In the genomic region with DNA sequence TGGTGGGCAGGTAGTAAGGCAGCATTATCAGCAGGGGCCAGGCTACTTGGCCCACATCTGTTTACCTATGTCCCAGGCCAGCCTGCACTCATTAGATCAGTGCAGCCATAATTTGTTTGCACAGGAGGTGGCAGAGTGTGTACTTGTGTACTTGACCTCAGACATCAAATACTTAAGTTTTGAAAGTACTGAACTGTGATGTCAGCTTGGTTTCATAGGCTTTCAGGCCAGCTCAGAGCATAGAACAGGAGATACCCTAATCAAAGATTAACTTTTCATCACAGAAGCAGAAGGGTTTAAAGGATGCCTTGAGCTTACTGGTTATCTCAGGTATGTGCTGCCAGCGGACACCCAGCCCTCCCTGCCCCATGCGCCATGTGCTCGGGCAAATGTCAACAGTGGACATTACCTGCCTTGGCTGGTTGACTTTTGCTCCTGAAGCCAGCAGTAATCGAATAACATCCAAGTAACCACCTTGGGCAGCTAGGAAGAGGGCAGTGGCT, we compare ENCODE assay signal across 9 cellular contexts. TPM values are rescaled to one million over a fixed set of nuclear protein-coding genes. Genes with fewer than 3 reads are reported as not detected.
DNase-seq lines count a peak whose midpoint lies in the region; ATAC-seq and TF ChIP-seq lines count a peak whose summit lies in the region.
"Had no signal": no experiment of that assay in that cellular context is flagged by ENCODE, and none has a peak within 500 bp of the region (broad histone marks: within the 10 kb centered on the region; RNA-seq: fewer than 3 reads in every experiment).

No MANE protein-coding gene starts in this region.

- H3K9me3 ChIP-seq in lung (ENCODE audit: control insufficient read depth in 2 of 2, insufficient read depth in 1 of 2, low read length in 1 of 2) = peaks cover 0 to 2% of the 10 kb centered on the region in 2 donors

- peaks cover 8% of the 10 kb centered on the region for H3K4me1 Mint-ChIP-seq in activated naive CD4-positive, alpha-beta T cell treated with anti-CD3 and anti-CD28 coated beads for 36 hours (ENCODE audit: low read depth)

- H3K27me3 ChIP-seq in lung (ENCODE audit: control insufficient read depth, insufficient read depth) = no peaks in the 10 kb centered on the region

- H3K27me3 Mint-ChIP-seq in activated naive CD4-positive, alpha-beta T cell treated with anti-CD3 and anti-CD28 coated beads for 36 hours (ENCODE audit: low read depth) = no peaks in the 10 kb centered on the region

- H3K36me3 Mint-ChIP-seq in activated naive CD4-positive, alpha-beta T cell treated with anti-CD3 and anti-CD28 coated beads for 36 hours (ENCODE audit: low read depth) = no peaks in the 10 kb centered on the region

- no peak overlapping the region for H3K4me3 ChIP-seq in lung

- H3K27ac Mint-ChIP-seq in activated naive CD4-positive, alpha-beta T cell treated with anti-CD3 and anti-CD28 coated beads for 36 hours = no peak overlapping the region

- peaks cover 0 to 1% of the 10 kb centered on the region in 2 donors for H3K36me3 ChIP-seq in lung (ENCODE audit: control insufficient read depth in 2 of 2, insufficient read depth in 2 of 2, low read length in 2 of 2)

- no peak overlapping the region for H3K4me3 Mint-ChIP-seq in activated naive CD4-positive, alpha-beta T cell treated with anti-CD3 and anti-CD28 coated beads for 36 hours

- peak; percentile 21 for DNase-seq in NCI-H146 treated with DMSO at 0.1 percent for 48 hours (lab: John Stamatoyannopoulos, UW; ENCODE audit: unreplicated experiment)
- peak; percentile 72 for DNase-seq in lung (ENCODE audit: low spot score)
- DNase-seq in AML-193 (lab: John Stamatoyannopoulos, UW) = no peak
- no peak for DNase-seq in stimulated activated CD4-positive, alpha-beta T cell treated with anti-CD3 and anti-CD28 coated beads, Interleukin-4, amount 100 ng/mL, for 1 hour
- DNase-seq in activated naive CD4-positive, alpha-beta T cell treated with anti-CD3 and anti-CD28 coated beads for 36 hours = no peak
- DNase-seq: NCI-H1105 treated with DMSO at 0.1 percent for 48 hours had no signal

- TF ChIP-seq CTCF in lung (IDR thresholded peaks at IDR 0.05; ENCODE audit: control extremely low read depth, extremely low read depth) = no peak

- no peaks in the 10 kb centered on the region for H3K9me3 Mint-ChIP-seq in activated naive CD4-positive, alpha-beta T cell treated with anti-CD3 and anti-CD28 coated beads for 36 hours

- ATAC-seq in GM18868 (IDR thresholded peaks at IDR 0.05; ENCODE audit: unreplicated experiment) (peak; percentile 62), HG02623 (IDR thresholded peaks at IDR 0.05; ENCODE audit: unreplicated experiment) (peak; percentile 80), lung (ENCODE audit: insufficient read depth, low FRiP score) (peak; percentile 78), esophagus mucosa (no peak)

- intact Hi-C loops in activated naive CD4-positive, alpha-beta T cell treated with anti-CD3 and anti-CD28 coated beads for 36 hours (cut with micrococcal nuclease) = loop anchor here (5.0 kb wide), 1 partner anchor 508 kb away; the partner anchor contains the start of gene CABYR

- CTCF ChIA-PET in activated naive CD4-positive, alpha-beta T cell treated with anti-CD3 and anti-CD28 coated beads for 36 hours (lab: Charles Lee) = interaction anchor here (0.7 to 1.4 kb wide), 3 partner anchors 182 to 289 kb away, joined by 3 to 5 read pairs (median 4); no protein-coding TSS in a partner anchor

- 74 to 93% methylated on average over 4 of the region's 4 CpGs for WGBS in lung, 2 donors

- no peaks in the 10 kb centered on the region for H3K4me1 ChIP-seq in lung (ENCODE audit: control insufficient read depth in 2 of 2, insufficient read depth in 2 of 2, low read length in 2 of 2)

- H3K27ac ChIP-seq in lung (ENCODE audit: low read depth in 1 of 2, low read length in 1 of 2) = peak overlapping the region in 1 of 2 donors; percentile 63

RNA-seq across cellular contexts. Expression of gene ANKRD29, which starts 33.2 kb away (rescaled TPM):
- 10 to 100 TPM; 38.4 to 47.6 TPM for total RNA-seq in lung
- polyA plus RNA-seq in lung = 10 to 100 TPM; 12.5 to 60.9 TPM
- 11.2 TPM for total RNA-seq in esophagus mucosa
- total RNA-seq in activated naive CD4-positive, alpha-beta T cell treated with anti-CD3 and anti-CD28 coated beads for 36 hours = not detected

RNA-seq across cellular contexts. Expression of gene NPC1, which starts 43.2 kb away (rescaled TPM):
- 100 to 1,000 TPM in 1 of 2 donors, 10 to 100 TPM in 1; 97.7 to 143 TPM for total RNA-seq in lung
- 10 to 100 TPM; 47.7 to 48.2 TPM for polyA plus RNA-seq in lung
- 38.1 TPM for total RNA-seq in esophagus mucosa
- 10 to 100 TPM; 25.9 to 27.9 TPM for total RNA-seq in activated naive CD4-positive, alpha-beta T cell treated with anti-CD3 and anti-CD28 coated beads for 36 hours

RNA-seq across cellular contexts. Expression of gene LAMA3, which starts 59.8 kb away (rescaled TPM):
- total RNA-seq in lung (100 to 1,000 TPM in 1 of 2 donors, 10 to 100 TPM in 1; 81.0 to 110 TPM), esophagus mucosa (40.1 TPM)
- 10 to 100 TPM; 14.1 to 22.8 TPM for polyA plus RNA-seq in lung
- under 1 TPM; 0.05 to 0.10 TPM for total RNA-seq in activated naive CD4-positive, alpha-beta T cell treated with anti-CD3 and anti-CD28 coated beads for 36 hours

Comparison
In these comparisons a context has a peak if more than half of its experiments do, and no peak if none do; other contexts are left out.
1. DNase-seq: peak in NCI-H146 treated with DMSO at 0.1 percent for 48 hours (single experiment) and lung (single experiment); none in AML-193 (0 of 2), stimulated activated CD4-positive, alpha-beta T cell treated with anti-CD3 and anti-CD28 coated beads, Interleukin-4, amount 100 ng/mL, for 1 hour (single experiment) and activated naive CD4-positive, alpha-beta T cell treated with anti-CD3 and anti-CD28 coated beads for 36 hours (single experiment).
2. RNA of gene LAMA3, which starts 59.8 kb away (total RNA-seq): 81.0 to 110 TPM in lung and 40.1 TPM in esophagus mucosa (single experiment); 0.05 to 0.10 TPM in activated naive CD4-positive, alpha-beta T cell treated with anti-CD3 and anti-CD28 coated beads for 36 hours; every median in the first group is over 10 times any median in the second.